Comparison of ENCODE assay signal across 7 cellular contexts in the genomic region with DNA sequence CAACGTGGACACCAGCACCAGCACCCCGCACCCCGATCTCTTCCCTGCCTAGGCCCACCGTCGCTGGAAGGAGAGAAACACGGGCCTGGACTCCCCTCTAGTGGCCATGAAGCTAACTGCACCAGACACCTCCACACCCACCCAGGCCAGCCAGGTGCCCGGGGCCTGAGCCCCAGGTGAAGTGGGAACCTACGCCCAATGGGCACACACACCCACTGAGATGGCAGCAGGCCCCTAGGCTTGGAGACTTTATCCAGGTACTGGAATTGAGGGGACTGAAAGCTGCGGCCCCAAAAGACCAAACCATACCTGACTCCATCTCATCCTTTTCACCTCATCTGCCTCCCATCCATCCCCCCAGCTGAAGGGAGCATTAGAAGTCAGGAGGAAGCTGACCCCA.
DNase-seq lines count a peak whose midpoint lies in the region; ATAC-seq and TF ChIP-seq lines count a peak whose summit lies in the region.

No MANE protein-coding gene starts in this region.

- DNase-seq in GM12865 (ENCODE audit: low read depth), result peak; percentile 52
- DNase-seq in OCI-M1 (lab: John Stamatoyannopoulos, UW), result peak; percentile 66
- peak; percentile 73 for DNase-seq in glutamatergic neuron
- peak in 1 of 2 donors; percentile 36 for DNase-seq in psoas muscle

- H3K27me3 Mint-ChIP-seq in activated T-helper 17 cell treated with anti-CD3 and anti-CD28 coated beads, Interleukin-2, amount 50 U/mL, for 72 hours, result peaks cover 12% of the 10 kb centered on the region
- H3K27me3 Mint-ChIP-seq in glutamatergic neuron (ENCODE audit: unreplicated experiment), result peaks cover 9% of the 10 kb centered on the region

- intact Hi-C loops in psoas muscle (cut with DNase I), result loop anchor here in 1 of 2 donors (5.0 kb wide), 1 partner anchor 239 kb away; no protein-coding TSS in a partner anchor

- no peaks in the 10 kb centered on the region for H3K9me3 Mint-ChIP-seq in activated T-helper 17 cell treated with anti-CD3 and anti-CD28 coated beads, Interleukin-2, amount 50 U/mL, for 72 hours
- H3K9me3 Mint-ChIP-seq in glutamatergic neuron (ENCODE audit: unreplicated experiment), result peaks cover 9% of the 10 kb centered on the region

- H3K27ac ChIP-seq in psoas muscle, result no peak overlapping the region

- H3K9me3 ChIP-seq in psoas muscle, result no peaks in the 10 kb centered on the region

- H3K4me3 Mint-ChIP-seq in activated T-helper 17 cell treated with anti-CD3 and anti-CD28 coated beads, Interleukin-2, amount 50 U/mL, for 72 hours, result no peak overlapping the region
- no peak overlapping the region for H3K4me3 Mint-ChIP-seq in glutamatergic neuron (ENCODE audit: unreplicated experiment)

- H3K36me3 ChIP-seq in psoas muscle (ENCODE audit: insufficient read depth in 1 of 2, low read depth in 1 of 2), result no peaks in the 10 kb centered on the region

- H3K4me1 Mint-ChIP-seq in activated T-helper 17 cell treated with anti-CD3 and anti-CD28 coated beads, Interleukin-2, amount 50 U/mL, for 72 hours, result no peaks in the 10 kb centered on the region
- peaks cover 21% of the 10 kb centered on the region for H3K4me1 Mint-ChIP-seq in glutamatergic neuron (ENCODE audit: low read depth, unreplicated experiment)

- whole genome bisulfite sequencing in psoas muscle, 3 donors, result 15 to 16% (median 15%) methylated on average over 9 of the region's 9 CpGs

- H3K27me3 ChIP-seq in psoas muscle (ENCODE audit: insufficient read depth in 3 of 3, low read length in 2 of 3), result no peaks in the 10 kb centered on the region

- TF ChIP-seq CTCF in GM12865 (IDR thresholded peaks at IDR 0.05; ENCODE audit: insufficient read depth, low read depth, low read length, missing control alignments) (peak; percentile 92), glutamatergic neuron (IDR thresholded peaks at IDR 0.05; ENCODE audit: partially characterized antibody, unreplicated experiment) (peak; percentile 94), psoas muscle (IDR thresholded peaks at IDR 0.05) (peak; percentile 68)

- no peak overlapping the region for H3K27ac Mint-ChIP-seq in activated T-helper 17 cell treated with anti-CD3 and anti-CD28 coated beads, Interleukin-2, amount 50 U/mL, for 72 hours
- H3K27ac Mint-ChIP-seq in glutamatergic neuron (ENCODE audit: unreplicated experiment), result no peak overlapping the region

- H3K4me3 ChIP-seq in GM12865 (ENCODE audit: low read depth, low read length), result no peak overlapping the region
- H3K4me3 ChIP-seq in psoas muscle, result no peak overlapping the region

- ATAC-seq in HG03460 (IDR thresholded peaks at IDR 0.05; ENCODE audit: unreplicated experiment) (peak; percentile 81), psoas muscle (peak; percentile 59 to 78 (median 71)), HG03342 (IDR thresholded peaks at IDR 0.05; ENCODE audit: unreplicated experiment) (no peak)
- ATAC-seq in activated T-helper 17 cell treated with anti-CD3 and anti-CD28 coated beads, Interleukin-2, amount 50 U/mL, for 72 hours (replicated peaks), result peak; percentile 71

- H3K36me3 Mint-ChIP-seq in activated T-helper 17 cell treated with anti-CD3 and anti-CD28 coated beads, Interleukin-2, amount 50 U/mL, for 72 hours (ENCODE audit: low read depth), result no peaks in the 10 kb centered on the region
- no peaks in the 10 kb centered on the region for H3K36me3 Mint-ChIP-seq in glutamatergic neuron (ENCODE audit: unreplicated experiment)

- no peaks in the 10 kb centered on the region for H3K4me1 ChIP-seq in psoas muscle
